In the genomic region with DNA sequence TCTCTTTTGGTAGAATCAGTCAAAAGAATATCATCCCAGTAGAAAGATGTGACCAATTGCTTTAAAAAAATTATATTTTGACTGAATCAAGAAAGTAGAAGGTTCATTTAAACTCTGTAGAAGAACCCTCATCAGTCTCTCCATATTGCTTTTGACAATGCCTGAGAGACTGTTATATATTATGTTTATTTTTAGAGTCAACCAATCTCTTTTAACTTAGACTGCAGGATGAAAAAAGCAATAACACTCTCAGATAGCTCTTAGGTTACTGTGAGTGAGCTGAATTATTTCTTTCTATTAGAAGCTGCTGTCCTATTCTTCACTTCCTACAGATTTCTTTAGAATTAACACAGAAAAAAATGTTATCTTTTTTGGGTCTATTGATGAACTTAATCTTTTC, we compare ENCODE assay signal across 40 cellular contexts. TPM values are rescaled to one million over a fixed set of nuclear protein-coding genes. Genes with fewer than 3 reads are reported as not detected.
"Had no signal": no experiment of that assay in that cellular context is flagged by ENCODE, and none has a peak within 500 bp of the region (broad histone marks: within the 10 kb centered on the region; RNA-seq: fewer than 3 reads in every experiment).

No MANE protein-coding gene starts in this region.

- DNase-seq: activated effector memory CD4-positive, alpha-beta T cell treated with anti-CD3 and anti-CD28 coated beads, Interleukin-2, amount 50 U/mL, for 16 hours; activated effector memory CD4-positive, alpha-beta T cell treated with Interleukin-2 at 50 U/mL for 16 hours; activated gamma-delta T cell; activated gamma-delta T cell treated with Interleukin-2 at 50 U/mL for 16 hours; activated naive CD4-positive, alpha-beta T cell; activated naive CD4-positive, alpha-beta T cell treated with anti-CD3 and anti-CD28 coated beads for 36 hours; activated naive CD4-positive, alpha-beta T cell treated with anti-CD3 and anti-CD28 coated beads, Interleukin-2, amount 10 ng/mL, durations not matched to agents 7 days and 5 days; activated naive CD4-positive, alpha-beta T cell treated with anti-CD3 and anti-CD28 coated beads, Interleukin-2, amount 50 U/mL, for 16 hours; activated naive CD4-positive, alpha-beta T cell treated with Interleukin-2 at 50 U/mL for 16 hours; activated naive CD8-positive, alpha-beta T cell treated with anti-CD3 and anti-CD28 coated beads for 36 hours; activated naive CD8-positive, alpha-beta T cell treated with anti-CD3 and anti-CD28 coated beads, Interleukin-2, amount 10 ng/mL, durations not matched to agents 7 days and 5 days; activated naive CD8-positive, alpha-beta T cell treated with anti-CD3 and anti-CD28 coated beads, Interleukin-2, amount 50 U/mL, for 24 hours; activated T-cell treated with anti-CD3 and anti-CD28 coated beads for 4 hours; activated T-cell treated with anti-CD3 and anti-CD28 coated beads, Interleukin-2, amount 50 U/mL, for 1 hour; activated T-cell treated with anti-CD3 and anti-CD28 coated beads, Interleukin-2, amount 50 U/mL, for 24 hours; activated T-cell treated with anti-CD3 and anti-CD28 coated beads, Interleukin-2, amount 50 U/mL, for 4 hours; activated T-cell treated with anti-CD3 and anti-CD28 coated beads, Interleukin-2, amount 50 U/mL, for 48 hours; adrenal gland; amniotic stem cell; amygdala; anterior cingulate cortex; aorta; body of pancreas; brain microvascular endothelial cell; caudate nucleus; central memory CD4-positive, alpha-beta T cell; cerebellar nuclear complex had no signal

- ATAC-seq: activated naive CD4-positive, alpha-beta T cell treated with anti-CD3 and anti-CD28 coated beads, Interleukin-2, amount 50 U/mL, for 72 hours; activated naive CD8-positive, alpha-beta T cell treated with anti-CD3 and anti-CD28 coated beads, Interleukin-2, amount 50 U/mL, for 24 hours; activated T-cell treated with anti-CD3 and anti-CD28 coated beads, Interleukin-2, amount 50 U/mL, for 4 hours; activated T-helper 17 cell treated with anti-CD3 and anti-CD28 coated beads, Interleukin-2, amount 50 U/mL, for 72 hours; body of pancreas had no signal

- H3K27ac ChIP-seq: adrenal gland, ascending aorta, body of pancreas, brain microvascular endothelial cell, breast epithelium, cardiac muscle cell had no signal

- H3K27ac Mint-ChIP-seq: activated naive CD4-positive, alpha-beta T cell treated with anti-CD3 and anti-CD28 coated beads for 36 hours; activated naive CD4-positive, alpha-beta T cell treated with anti-CD3 and anti-CD28 coated beads, Interleukin-2, amount 10 ng/mL, durations not matched to agents 7 days and 5 days; activated naive CD4-positive, alpha-beta T cell treated with anti-CD3 and anti-CD28 coated beads, Interleukin-2, amount 50 U/mL, for 24 hours; activated naive CD4-positive, alpha-beta T cell treated with anti-CD3 and anti-CD28 coated beads, Interleukin-2, amount 50 U/mL, for 72 hours; activated naive CD8-positive, alpha-beta T cell; activated naive CD8-positive, alpha-beta T cell treated with anti-CD3 and anti-CD28 coated beads for 36 hours; activated naive CD8-positive, alpha-beta T cell treated with anti-CD3 and anti-CD28 coated beads, Interleukin-2, amount 10 ng/mL, durations not matched to agents 7 days and 5 days; activated naive CD8-positive, alpha-beta T cell treated with anti-CD3 and anti-CD28 coated beads, Interleukin-2, amount 50 U/mL, for 24 hours; activated T-cell treated with anti-CD3 and anti-CD28 coated beads, Interleukin-2, amount 50 U/mL, for 24 hours; activated T-helper 1 cell treated with anti-CD3 and anti-CD28 coated beads, Interleukin-12 subunit alpha, Interleukin-12 subunit beta, Interleukin-2, Interleukin-4 antibody, amounts not matched to agents 30 ng/mL and 10 ng/mL and 1 ng/mL, durations not matched to agents 14 hours and 24 hours and 36 hours; activated T-helper 17 cell treated with anti-CD3 and anti-CD28 coated beads, Interleukin-2, amount 50 U/mL, for 72 hours; activated T-helper 2 cell treated with anti-CD3 and anti-CD28 coated beads, Interferon-gamma antibody, Interleukin-2, Interleukin-4, amounts not matched to agents 10 μg/mL and 5 μg/mL and 100 μg/mL, durations not matched to agents 14 hours and 24 hours and 36 hours; brain had no signal

- H3K4me3 ChIP-seq: adrenal gland, ascending aorta, body of pancreas, breast epithelium, cardiac muscle cell had no signal

- H3K9me3 Mint-ChIP-seq: activated naive CD8-positive, alpha-beta T cell treated with anti-CD3 and anti-CD28 coated beads, Interleukin-2, amount 10 ng/mL, durations not matched to agents 7 days and 5 days; activated T-helper 1 cell treated with anti-CD3 and anti-CD28 coated beads, Interleukin-12 subunit alpha, Interleukin-12 subunit beta, Interleukin-2, Interleukin-4 antibody, amounts not matched to agents 30 ng/mL and 10 ng/mL and 1 ng/mL, durations not matched to agents 14 hours and 24 hours and 36 hours; activated T-helper 2 cell treated with anti-CD3 and anti-CD28 coated beads, Interferon-gamma antibody, Interleukin-2, Interleukin-4, amounts not matched to agents 10 μg/mL and 5 μg/mL and 100 μg/mL, durations not matched to agents 14 hours and 24 hours and 36 hours; brain had no signal

- H3K27me3 ChIP-seq: adrenal gland, ascending aorta, body of pancreas, brain microvascular endothelial cell, breast epithelium, cardiac muscle cell had no signal

- H3K27me3 Mint-ChIP-seq: activated naive CD4-positive, alpha-beta T cell treated with anti-CD3 and anti-CD28 coated beads, Interleukin-2, amount 10 ng/mL, durations not matched to agents 7 days and 5 days; activated naive CD4-positive, alpha-beta T cell treated with anti-CD3 and anti-CD28 coated beads, Interleukin-2, amount 50 U/mL, for 24 hours; activated naive CD8-positive, alpha-beta T cell; activated naive CD8-positive, alpha-beta T cell treated with anti-CD3 and anti-CD28 coated beads for 36 hours; activated naive CD8-positive, alpha-beta T cell treated with anti-CD3 and anti-CD28 coated beads, Interleukin-2, amount 10 ng/mL, durations not matched to agents 7 days and 5 days; activated T-cell treated with anti-CD3 and anti-CD28 coated beads, Interleukin-2, amount 50 U/mL, for 24 hours; activated T-helper 17 cell treated with anti-CD3 and anti-CD28 coated beads, Interleukin-2, amount 50 U/mL, for 72 hours; central memory CD8-positive, alpha-beta T cell had no signal

- H3K4me1 ChIP-seq: adrenal gland, ascending aorta, body of pancreas, breast epithelium had no signal

- H3K9me3 ChIP-seq: adrenal gland, ascending aorta, body of pancreas, breast epithelium had no signal

- H3K4me1 Mint-ChIP-seq: activated naive CD4-positive, alpha-beta T cell treated with anti-CD3 and anti-CD28 coated beads, Interleukin-2, amount 10 ng/mL, durations not matched to agents 7 days and 5 days; activated naive CD4-positive, alpha-beta T cell treated with anti-CD3 and anti-CD28 coated beads, Interleukin-2, amount 50 U/mL, for 24 hours; activated naive CD8-positive, alpha-beta T cell treated with anti-CD3 and anti-CD28 coated beads for 36 hours; activated naive CD8-positive, alpha-beta T cell treated with anti-CD3 and anti-CD28 coated beads, Interleukin-2, amount 10 ng/mL, durations not matched to agents 7 days and 5 days; activated naive CD8-positive, alpha-beta T cell treated with anti-CD3 and anti-CD28 coated beads, Interleukin-2, amount 50 U/mL, for 24 hours; activated T-helper 17 cell treated with anti-CD3 and anti-CD28 coated beads, Interleukin-2, amount 50 U/mL, for 72 hours; central memory CD8-positive, alpha-beta T cell had no signal

- H3K36me3 ChIP-seq: adrenal gland, ascending aorta, brain microvascular endothelial cell, breast epithelium, cardiac muscle cell had no signal

- H3K36me3 Mint-ChIP-seq: activated naive CD4-positive, alpha-beta T cell treated with anti-CD3 and anti-CD28 coated beads, Interleukin-2, amount 10 ng/mL, durations not matched to agents 7 days and 5 days; activated naive CD4-positive, alpha-beta T cell treated with anti-CD3 and anti-CD28 coated beads, Interleukin-2, amount 50 U/mL, for 24 hours; activated naive CD4-positive, alpha-beta T cell treated with anti-CD3 and anti-CD28 coated beads, Interleukin-2, amount 50 U/mL, for 72 hours; activated naive CD8-positive, alpha-beta T cell; activated naive CD8-positive, alpha-beta T cell treated with anti-CD3 and anti-CD28 coated beads for 36 hours; activated naive CD8-positive, alpha-beta T cell treated with anti-CD3 and anti-CD28 coated beads, Interleukin-2, amount 10 ng/mL, durations not matched to agents 7 days and 5 days; brain had no signal

- H3K4me3 Mint-ChIP-seq: activated naive CD4-positive, alpha-beta T cell treated with anti-CD3 and anti-CD28 coated beads for 36 hours; activated naive CD4-positive, alpha-beta T cell treated with anti-CD3 and anti-CD28 coated beads, Interleukin-2, amount 10 ng/mL, durations not matched to agents 7 days and 5 days; activated naive CD4-positive, alpha-beta T cell treated with anti-CD3 and anti-CD28 coated beads, Interleukin-2, amount 50 U/mL, for 24 hours; activated naive CD8-positive, alpha-beta T cell; activated naive CD8-positive, alpha-beta T cell treated with anti-CD3 and anti-CD28 coated beads for 36 hours; activated naive CD8-positive, alpha-beta T cell treated with anti-CD3 and anti-CD28 coated beads, Interleukin-2, amount 10 ng/mL, durations not matched to agents 7 days and 5 days; activated naive CD8-positive, alpha-beta T cell treated with anti-CD3 and anti-CD28 coated beads, Interleukin-2, amount 50 U/mL, for 24 hours; activated T-cell treated with anti-CD3 and anti-CD28 coated beads, Interleukin-2, amount 50 U/mL, for 24 hours; activated T-cell treated with anti-CD3 and anti-CD28 coated beads, Interleukin-2, amount 50 U/mL, for 4 hours; activated T-helper 1 cell treated with anti-CD3 and anti-CD28 coated beads, Interleukin-12 subunit alpha, Interleukin-12 subunit beta, Interleukin-2, Interleukin-4 antibody, amounts not matched to agents 30 ng/mL and 10 ng/mL and 1 ng/mL, durations not matched to agents 14 hours and 24 hours and 36 hours; activated T-helper 17 cell treated with anti-CD3 and anti-CD28 coated beads, Interleukin-2, amount 50 U/mL, for 72 hours; brain; central memory CD8-positive, alpha-beta T cell had no signal

RNA-seq across cellular contexts. Expression of gene GALNTL6, which starts 38.1 kb away (rescaled TPM):
- total RNA-seq: activated naive CD4-positive, alpha-beta T cell treated with anti-CD3 and anti-CD28 coated beads for 36 hours; activated naive CD4-positive, alpha-beta T cell treated with anti-CD3 and anti-CD28 coated beads, Interleukin-2, amount 50 U/mL, for 72 hours; activated naive CD8-positive, alpha-beta T cell treated with anti-CD3 and anti-CD28 coated beads for 36 hours; activated naive CD8-positive, alpha-beta T cell treated with anti-CD3 and anti-CD28 coated beads, Interleukin-2, amount 10 ng/mL, durations not matched to agents 7 days and 5 days; activated T-cell treated with anti-CD3 and anti-CD28 coated beads, Interleukin-2, amount 50 U/mL, for 4 hours; activated T-helper 1 cell treated with anti-CD3 and anti-CD28 coated beads, Interleukin-12 subunit alpha, Interleukin-12 subunit beta, Interleukin-2, Interleukin-4 antibody, amounts not matched to agents 30 ng/mL and 10 ng/mL and 1 ng/mL, durations not matched to agents 14 hours and 24 hours and 36 hours; activated T-helper 17 cell treated with anti-CD3 and anti-CD28 coated beads, Interleukin-2, amount 50 U/mL, for 72 hours; activated T-helper 2 cell treated with anti-CD3 and anti-CD28 coated beads, Interferon-gamma antibody, Interleukin-2, Interleukin-4, amounts not matched to agents 10 μg/mL and 5 μg/mL and 100 μg/mL, durations not matched to agents 14 hours and 24 hours and 36 hours; ascending aorta; bronchial epithelial cell; cardiac muscle cell; cardiac septum had no signal
- polyA plus RNA-seq: cardiac muscle cell had no signal
